8 cellular contexts compared by ENCODE assay signal in the genomic region with DNA sequence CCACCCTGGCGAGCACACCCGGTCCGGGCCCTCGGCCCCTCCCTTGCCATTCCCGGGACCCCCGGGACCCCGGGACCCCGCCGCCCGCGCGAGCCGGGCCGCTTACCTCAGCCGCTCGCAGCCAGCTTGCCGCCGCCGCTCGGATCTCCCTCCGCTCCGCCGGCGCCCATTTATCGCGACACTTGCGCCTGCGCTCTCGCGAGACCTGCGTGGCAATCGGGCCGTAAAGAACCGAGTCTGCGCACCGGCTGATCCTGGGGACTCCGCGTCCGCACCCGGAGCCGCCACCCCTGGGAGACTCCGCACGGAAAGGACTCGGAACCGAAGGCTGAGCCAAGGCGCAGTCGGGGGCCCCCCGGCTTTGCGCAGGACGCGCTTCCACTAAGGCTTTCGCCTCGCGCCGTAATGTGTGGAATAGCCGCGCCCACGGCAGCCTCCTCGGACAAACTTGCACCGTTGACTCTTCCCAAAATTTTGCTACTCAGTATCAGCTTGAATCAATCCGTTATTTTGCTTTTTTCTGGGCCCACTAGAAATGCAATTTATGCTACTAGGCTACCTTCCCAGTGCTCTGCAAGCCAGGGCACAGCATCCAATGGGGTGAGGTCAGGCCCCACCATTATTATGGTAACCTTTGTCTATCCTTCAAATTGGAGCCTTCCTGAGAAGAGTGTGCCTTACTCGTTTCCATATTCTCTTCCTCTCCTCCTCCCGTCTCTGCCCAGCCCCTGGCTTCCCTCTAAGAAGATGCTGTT. TPM values are rescaled to one million over a fixed set of nuclear protein-coding genes. Genes with fewer than 3 reads are reported as not detected.
A peak's percentile ranks its signal among the peaks of the same experiment; 100 is the strongest.
DNase-seq lines count a peak whose midpoint lies in the region; ATAC-seq lines count a peak whose summit lies in the region.

Gene MAD1L1 (minus strand): TSS at position 180 of the 755 bp plus-strand sequence. CDS start 2,812 bp downstream, outside the sequence.

- no peak within 1 kb of the TSS for H2BK15ac ChIP-seq in mesenchymal stem cell (ENCODE audit: low read depth, poor library complexity, severe bottlenecking)

- H3K23ac ChIP-seq in mesenchymal stem cell (ENCODE audit: low read length in 2 of 2) = peak within 1 kb of the TSS in 1 of 2 experiments; percentile 29

- H2BK120ac ChIP-seq in mesenchymal stem cell (ENCODE audit: low read depth, low read length) = peak within 1 kb of the TSS; percentile 75

- peaks cover 0 to 52% (median 21%) of the 10 kb centered on the region in 4 donors for H3K4me1 Mint-ChIP-seq in CD4-positive, CD25-positive, alpha-beta regulatory T cell
- peaks cover 28% of the 10 kb centered on the region in 2 donors for H3K4me1 Mint-ChIP-seq in effector memory CD8-positive, alpha-beta T cell (ENCODE audit: low read depth in 2 of 2)

- peak within 1 kb of the TSS; percentile 90 for H3K4me3 ChIP-seq in CD4-positive, CD25-positive, alpha-beta regulatory T cell (ENCODE audit: low read depth, low read length)
- H3K4me3 ChIP-seq in mesenchymal stem cell (ENCODE audit: insufficient read depth in 1 of 2, low read depth in 1 of 2, low read length in 2 of 2) = peak within 1 kb of the TSS; percentile 86 to 91

- H2BK5ac ChIP-seq in mesenchymal stem cell (ENCODE audit: low read depth, low read length, poor library complexity, severe bottlenecking) = no peak within 1 kb of the TSS

- peak; percentile 86 to 90 (median 89) for DNase-seq in CD4-positive, CD25-positive, alpha-beta regulatory T cell
- DNase-seq in HS-27A (ENCODE audit: low read depth) (peak; percentile 84), mesenchymal stem cell (peak; percentile 92)
- DNase-seq in NK-92 treated with Interleukin-12 subunit alpha and Interleukin-12 subunit beta, amount 100 ng/mL, for 24 hours (lab: John Stamatoyannopoulos, UW) = peak; percentile 66
- peak; percentile 66 to 74 for DNase-seq in activated CD8-positive, alpha-beta memory T cell treated with anti-CD3 and anti-CD28 coated beads for 4 hours (ENCODE audit: low read depth in 2 of 2)
- peak; percentile 85 to 88 (median 86) for DNase-seq in effector memory CD8-positive, alpha-beta T cell
- DNase-seq in stimulated activated CD8-positive, alpha-beta memory T cell treated with anti-CD3 and anti-CD28 coated beads, Interleukin-12 subunit alpha, Interleukin-12 subunit beta, amount 100 ng/mL, for 24 hours (ENCODE audit: extremely low read depth) = peak; percentile 71

- H2AK5ac ChIP-seq in mesenchymal stem cell (ENCODE audit: low read length, severe bottlenecking) = peak within 1 kb of the TSS; percentile 72

- peaks cover 29% of the 10 kb centered on the region for H3K79me1 ChIP-seq in mesenchymal stem cell (replicated peaks; ENCODE audit: low read length, poor library complexity, severe bottlenecking)

- H3K27me3 Mint-ChIP-seq in CD4-positive, CD25-positive, alpha-beta regulatory T cell = no peaks in the 10 kb centered on the region
- no peaks in the 10 kb centered on the region for H3K27me3 Mint-ChIP-seq in effector memory CD8-positive, alpha-beta T cell

- H3K9me3 Mint-ChIP-seq in CD4-positive, CD25-positive, alpha-beta regulatory T cell = no peaks in the 10 kb centered on the region
- no peaks in the 10 kb centered on the region for H3K9me3 Mint-ChIP-seq in effector memory CD8-positive, alpha-beta T cell

- peaks cover 10% of the 10 kb centered on the region for H3K36me3 Mint-ChIP-seq in CD4-positive, CD25-positive, alpha-beta regulatory T cell
- peaks cover 37% of the 10 kb centered on the region for H3K36me3 Mint-ChIP-seq in effector memory CD8-positive, alpha-beta T cell (ENCODE audit: insufficient read depth)

- H2AFZ ChIP-seq in mesenchymal stem cell (ENCODE audit: low read depth, low read length) = peak within 1 kb of the TSS; percentile 95

- peak within 1 kb of the TSS; percentile 55 for H3K27ac ChIP-seq in CD4-positive, CD25-positive, alpha-beta regulatory T cell (ENCODE audit: insufficient read depth, low read length, poor library complexity, severe bottlenecking)
- peak within 1 kb of the TSS; percentile 61 for H3K27ac ChIP-seq in mesenchymal stem cell (ENCODE audit: low read length, poor library complexity, severe bottlenecking)

- H3K27ac Mint-ChIP-seq in CD4-positive, CD25-positive, alpha-beta regulatory T cell = peak within 1 kb of the TSS; percentile 74 to 90 (median 88)
- peak within 1 kb of the TSS; percentile 88 for H3K27ac Mint-ChIP-seq in effector memory CD8-positive, alpha-beta T cell

- under 1% methylated on average over 63 of the region's 63 CpGs for WGBS in mesenchymal stem cell

- H3K36me3 ChIP-seq in CD4-positive, CD25-positive, alpha-beta regulatory T cell (ENCODE audit: control insufficient read depth, insufficient read depth, low read length) = peaks cover 25% of the 10 kb centered on the region
- peaks cover 42 to 43% of the 10 kb centered on the region in 2 experiments for H3K36me3 ChIP-seq in mesenchymal stem cell (ENCODE audit: control insufficient read depth in 1 of 2, insufficient read depth in 2 of 2, low read depth in 1 of 2, low read length in 2 of 2)

- H3K4ac ChIP-seq in mesenchymal stem cell (ENCODE audit: low read depth in 1 of 2, low read length in 2 of 2) = peak within 1 kb of the TSS; percentile 75 to 83

- peaks cover 28% of the 10 kb centered on the region for H3K4me1 ChIP-seq in CD4-positive, CD25-positive, alpha-beta regulatory T cell (ENCODE audit: control insufficient read depth, insufficient read depth, low read length, poor library complexity, severe bottlenecking)
- peaks cover 7% of the 10 kb centered on the region for H3K4me1 ChIP-seq in mesenchymal stem cell (ENCODE audit: control insufficient read depth, insufficient read depth, low read depth, low read length)

- H4K91ac ChIP-seq in mesenchymal stem cell (ENCODE audit: low read length) = peak within 1 kb of the TSS; percentile 86

- H3K4me3 Mint-ChIP-seq in CD4-positive, CD25-positive, alpha-beta regulatory T cell = peak within 1 kb of the TSS; percentile 95 to 97 (median 96)
- peak within 1 kb of the TSS; percentile 89 to 91 for H3K4me3 Mint-ChIP-seq in effector memory CD8-positive, alpha-beta T cell

- no peaks in the 10 kb centered on the region for H3K27me3 ChIP-seq in CD4-positive, CD25-positive, alpha-beta regulatory T cell (ENCODE audit: control insufficient read depth, insufficient read depth, low read length)
- H3K27me3 ChIP-seq in mesenchymal stem cell (ENCODE audit: control insufficient read depth in 1 of 2, insufficient read depth in 1 of 2, low read length in 2 of 2) = no peaks in the 10 kb centered on the region

- peak within 1 kb of the TSS; percentile 40 to 92 for H3K18ac ChIP-seq in mesenchymal stem cell (ENCODE audit: low read depth in 1 of 2, low read length in 2 of 2)

- no peaks in the 10 kb centered on the region for H3K9me3 ChIP-seq in CD4-positive, CD25-positive, alpha-beta regulatory T cell (ENCODE audit: control insufficient read depth in 2 of 2, low read length in 2 of 2)
- H3K9me3 ChIP-seq in mesenchymal stem cell (ENCODE audit: control insufficient read depth, low read length) = no peaks in the 10 kb centered on the region

- ATAC-seq in CD4-positive, CD25-positive, alpha-beta regulatory T cell (ENCODE audit: low read depth in 2 of 2) = peak; percentile 88 to 89
- peak; percentile 72 for ATAC-seq in GM19452 (IDR thresholded peaks at IDR 0.05; ENCODE audit: unreplicated experiment)
- peak; percentile 92 for ATAC-seq in effector memory CD8-positive, alpha-beta T cell (replicated peaks)

- peak within 1 kb of the TSS; percentile 81 for H3K9ac ChIP-seq in mesenchymal stem cell (ENCODE audit: low read length)

- no peak within 1 kb of the TSS for H2BK12ac ChIP-seq in mesenchymal stem cell (ENCODE audit: low read length in 2 of 2)

- peak within 1 kb of the TSS; percentile 84 for H3K4me2 ChIP-seq in mesenchymal stem cell (ENCODE audit: low read length, poor library complexity, severe bottlenecking)

- no peak within 1 kb of the TSS for H3K14ac ChIP-seq in mesenchymal stem cell (ENCODE audit: low read length in 2 of 2)

- H4K8ac ChIP-seq in mesenchymal stem cell (ENCODE audit: low read length) = peak within 1 kb of the TSS; percentile 63

RNA-seq across cellular contexts. Expression of gene MAD1L1, which starts in this region (rescaled TPM):
- total RNA-seq in CD4-positive, CD25-positive, alpha-beta regulatory T cell = 282 TPM
- 100 to 1,000 TPM; 225 to 380 (median 339) TPM for polyA plus RNA-seq in CD4-positive, CD25-positive, alpha-beta regulatory T cell
- 12.7 TPM for polyA plus RNA-seq in mesenchymal stem cell (2013, experiment 1 of 2)
- polyA plus RNA-seq in mesenchymal stem cell (2013, experiment 2 of 2) = 12.2 TPM

Comparison
In these comparisons a context has a peak if more than half of its experiments do, and no peak if none do; other contexts are left out.
1. Peak in every context shown above with its lines: DNase-seq, ATAC-seq, H3K4me3 ChIP-seq and H3K27ac ChIP-seq.